10 cellular contexts compared by ENCODE assay signal in the genomic region with DNA sequence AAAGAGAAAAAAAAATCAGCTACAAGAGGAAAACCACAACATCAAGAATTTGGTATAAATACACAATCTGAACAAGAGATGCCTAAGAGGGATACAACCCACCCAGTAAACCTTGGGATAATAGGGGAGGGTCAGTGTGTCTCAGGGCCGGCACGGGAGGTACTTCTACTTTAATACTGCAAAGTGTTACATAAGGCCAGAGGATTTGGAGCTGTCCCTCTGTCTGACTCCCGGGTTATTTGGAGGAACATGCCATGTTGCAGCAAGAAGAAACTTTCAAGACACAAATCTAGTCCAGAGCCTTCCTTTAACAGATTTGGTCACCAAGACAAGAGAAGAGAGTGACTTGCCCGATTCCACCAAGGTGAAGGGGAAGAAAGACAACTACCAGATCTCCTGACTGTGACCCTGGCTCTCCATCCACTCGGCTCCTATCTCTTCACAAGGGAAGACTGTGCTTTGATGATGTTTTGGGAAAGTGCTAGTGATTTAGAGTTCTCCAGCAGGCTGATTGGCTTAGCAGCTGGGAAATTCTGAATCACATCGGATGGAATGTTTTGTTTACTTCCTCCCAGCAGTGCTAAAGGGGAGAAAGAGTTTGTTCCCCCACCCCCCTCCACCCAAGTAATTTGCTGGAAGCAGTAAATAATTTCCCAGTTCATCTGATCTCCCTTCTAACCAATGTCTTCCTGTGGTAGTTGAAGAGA. TPM values are rescaled to one million over a fixed set of nuclear protein-coding genes. Genes with fewer than 3 reads are reported as not detected.
DNase-seq lines count a peak whose midpoint lies in the region; ATAC-seq, FAIRE-seq and TF ChIP-seq lines count a peak whose summit lies in the region.
"Had no signal": no experiment of that assay in that cellular context is flagged by ENCODE, and none has a peak within 500 bp of the region (broad histone marks: within the 10 kb centered on the region; RNA-seq: fewer than 3 reads in every experiment).

No MANE protein-coding gene starts in this region.

- no peak overlapping the region for H3K4me3 ChIP-seq in breast epithelium
- no peak overlapping the region for H3K4me3 ChIP-seq in lung
- H3K4me3 ChIP-seq in vagina, result no peak overlapping the region
- H3K4me3 ChIP-seq: adrenal gland had no signal

- peak; percentile 92 for FAIRE-seq in endometrium (lab: Jason Lieb, UNC)

- intact Hi-C loops in MCF 10A (cut with micrococcal nuclease), result loop anchor here (5.0 kb wide), 2 partner anchors 311 to 369 kb away; no protein-coding TSS in a partner anchor
- intact Hi-C loops in breast epithelium (cut with DNase I; ENCODE audit: low total_unique reads), result no loop called here
- intact Hi-C loops in vagina (cut with DNase I), result no loop called here

- DNase-seq in MCF 10A (ENCODE audit: unreplicated experiment), result peak; percentile 70
- DNase-seq in breast epithelium (ENCODE audit: low spot score in 2 of 2), result no peak
- DNase-seq in lung (ENCODE audit: low spot score), result no peak
- DNase-seq in vagina (ENCODE audit: extremely low spot score in 2 of 2), result no peak
- DNase-seq in NCI-H446 treated with DMSO at 0.1 percent for 48 hours (lab: John Stamatoyannopoulos, UW), result no peak
- no peak for DNase-seq in SIG-M5 (lab: John Stamatoyannopoulos, UW)

- H3K36me3 ChIP-seq in breast epithelium, result no peaks in the 10 kb centered on the region
- H3K36me3 ChIP-seq in lung (ENCODE audit: control insufficient read depth in 2 of 2, insufficient read depth in 2 of 2, low read length in 2 of 2), result no peaks in the 10 kb centered on the region
- H3K36me3 ChIP-seq in vagina, result no peaks in the 10 kb centered on the region
- H3K36me3 ChIP-seq: adrenal gland had no signal

- BruUV-seq in MCF 10A (replicated peaks; lab: Mats Ljungman, UMichigan), result no TSS peak

- TF ChIP-seq CTCF in MCF 10A (IDR thresholded peaks at IDR 0.05; ENCODE audit: unreplicated experiment) (no peak), breast epithelium (IDR thresholded peaks at IDR 0.05) (no peak), lung (IDR thresholded peaks at IDR 0.05; ENCODE audit: control extremely low read depth, extremely low read depth) (no peak), vagina (IDR thresholded peaks at IDR 0.05) (no peak)

- H3K27ac Mint-ChIP-seq in MCF 10A (ENCODE audit: low read depth, unreplicated experiment), result peak overlapping the region; percentile 95

- H3K27me3 Mint-ChIP-seq in MCF 10A (ENCODE audit: insufficient read depth, unreplicated experiment), result no peaks in the 10 kb centered on the region

- peaks cover 6% of the 10 kb centered on the region for H3K9me3 Mint-ChIP-seq in MCF 10A (ENCODE audit: unreplicated experiment)

- H3K4me1 Mint-ChIP-seq in MCF 10A (ENCODE audit: insufficient read depth, unreplicated experiment), result peaks cover 34% of the 10 kb centered on the region

- WGBS in lung, 2 donors, result 53 to 71% methylated on average over 6 of the region's 6 CpGs

- CTCF ChIA-PET in MCF 10A (lab: Yijun Ruan, JAX), result interaction anchor here (1.1 kb wide), 1 partner anchor 18 kb away, joined by 3 read pairs; no protein-coding TSS in a partner anchor

- POLR2A ChIA-PET in MCF 10A (lab: Yijun Ruan, JAX), result interaction anchor here (1.0 to 1.6 kb wide), 3 partner anchors 9 to 27 kb away, joined by 3 to 4 read pairs (median 3); no protein-coding TSS in a partner anchor

- TF ChIP-seq POLR2A in breast epithelium (IDR thresholded peaks at IDR 0.05), result no peak
- no peak for TF ChIP-seq POLR2A in vagina (IDR thresholded peaks at IDR 0.05)

- no peaks in the 10 kb centered on the region for H3K4me1 ChIP-seq in breast epithelium
- H3K4me1 ChIP-seq in lung (ENCODE audit: control insufficient read depth in 2 of 2, insufficient read depth in 2 of 2, low read length in 2 of 2), result peaks cover 0 to 24% of the 10 kb centered on the region in 2 donors
- H3K4me1 ChIP-seq in vagina, result peaks cover 35% of the 10 kb centered on the region
- H3K4me1 ChIP-seq: adrenal gland had no signal

- H3K36me3 Mint-ChIP-seq in MCF 10A (ENCODE audit: insufficient read depth, unreplicated experiment), result no peaks in the 10 kb centered on the region

- H3K9me3 ChIP-seq in breast epithelium (no peaks in the 10 kb centered on the region), lung (ENCODE audit: control insufficient read depth in 2 of 2, insufficient read depth in 1 of 2, low read length in 1 of 2) (no peaks in the 10 kb centered on the region), vagina (no peaks in the 10 kb centered on the region)
- H3K9me3 ChIP-seq: adrenal gland had no signal

- ATAC-seq in lung (ENCODE audit: insufficient read depth, low FRiP score) (peak; percentile 67), GM18907 (IDR thresholded peaks at IDR 0.05; ENCODE audit: unreplicated experiment) (no peak)

- no peaks in the 10 kb centered on the region for H3K27me3 ChIP-seq in breast epithelium
- no peaks in the 10 kb centered on the region for H3K27me3 ChIP-seq in lung (ENCODE audit: control insufficient read depth, insufficient read depth)
- no peaks in the 10 kb centered on the region for H3K27me3 ChIP-seq in vagina
- H3K27me3 ChIP-seq: adrenal gland had no signal

- H3K4me3 Mint-ChIP-seq in MCF 10A (ENCODE audit: unreplicated experiment), result no peak overlapping the region

- H3K27ac ChIP-seq in breast epithelium (peak overlapping the region in 1 of 2 donors; percentile 61), lung (ENCODE audit: low read depth in 1 of 2, low read length in 1 of 2) (peak overlapping the region; percentile 58 to 82), vagina (peak overlapping the region; percentile 75)
- H3K27ac ChIP-seq: 22Rv1 had no signal

RNA-seq across cellular contexts. Expression of gene SGIP1, which starts 29.3 kb away (rescaled TPM):
- not detected in 2 replicates for total RNA-seq in MCF 10A (2022)
- total RNA-seq in breast epithelium, result 1 to 10 TPM; 3.1 to 6.6 (median 3.5) TPM
- total RNA-seq in lung, result 10 to 100 TPM in 1 of 2 donors, 1 to 10 TPM in 1; 5.6 to 17.0 TPM
- polyA plus RNA-seq in lung, result 1 to 10 TPM; 2.7 to 3.9 TPM
- 14.0 TPM for total RNA-seq in vagina
